8 cellular contexts compared by ENCODE assay signal in genomic region chr9:129176786-129177442, GRCh38. TPM values are rescaled to one million over a fixed set of nuclear protein-coding genes. Genes with fewer than 3 reads are reported as not detected.
DNase-seq lines count a peak whose midpoint lies in the region; ATAC-seq and TF ChIP-seq lines count a peak whose summit lies in the region.

No MANE protein-coding gene starts in this region.

- no peak overlapping the region for H3K27ac Mint-ChIP-seq in activated naive CD8-positive, alpha-beta T cell treated with anti-CD3 and anti-CD28 coated beads for 36 hours

- no peak overlapping the region for H2AFZ ChIP-seq in Karpas-422 (ENCODE audit: low read length)

- H3K9me2 ChIP-seq in Karpas-422 (replicated peaks; ENCODE audit: insufficient read depth, low read length), result no peaks in the 10 kb centered on the region

- TF ChIP-seq POLR2A in sigmoid colon (IDR thresholded peaks at IDR 0.05), result no peak

- peak overlapping the region; percentile 74 for H3K4me3 Mint-ChIP-seq in activated naive CD8-positive, alpha-beta T cell treated with anti-CD3 and anti-CD28 coated beads for 36 hours

- ATAC-seq in HG02938 (IDR thresholded peaks at IDR 0.05; ENCODE audit: unreplicated experiment), result no peak
- ATAC-seq in GM21786 (IDR thresholded peaks at IDR 0.05; ENCODE audit: unreplicated experiment), result no peak

- 0% methylated on average over 70 of the region's 70 CpGs for WGBS in sigmoid colon, 2 donors

- H3K9me3 ChIP-seq in Karpas-422 (ENCODE audit: low read length), result no peaks in the 10 kb centered on the region
- H3K9me3 ChIP-seq in right atrium auricular region, result no peaks in the 10 kb centered on the region
- H3K9me3 ChIP-seq in sigmoid colon, result no peaks in the 10 kb centered on the region

- TF ChIP-seq EP300 in sigmoid colon (IDR thresholded peaks at IDR 0.05), result no peak

- H3K9ac ChIP-seq in Karpas-422 (ENCODE audit: low read length), result no peak overlapping the region

- no peak overlapping the region for H3K27ac ChIP-seq in Karpas-422 (ENCODE audit: low read length)
- peak overlapping the region; percentile 94 to 96 for H3K27ac ChIP-seq in right atrium auricular region
- H3K27ac ChIP-seq in sigmoid colon, result peak overlapping the region; percentile 97 to 99 (median 98)

- H3K4me1 ChIP-seq in Karpas-422 (ENCODE audit: low read length) (peaks cover 46% of the 10 kb centered on the region), right atrium auricular region (peaks cover 0 to 46% of the 10 kb centered on the region in 2 donors), sigmoid colon (peaks cover 0 to 39% (median 25%) of the 10 kb centered on the region in 4 donors)

- peaks cover 6% of the 10 kb centered on the region for H3K4me1 Mint-ChIP-seq in activated naive CD8-positive, alpha-beta T cell treated with anti-CD3 and anti-CD28 coated beads for 36 hours

- TF ChIP-seq CTCF in right atrium auricular region (IDR thresholded peaks at IDR 0.05) (no peak), sigmoid colon (IDR thresholded peaks at IDR 0.05) (no peak)

- H3K4me2 ChIP-seq in Karpas-422 (ENCODE audit: low read depth, low read length, poor library complexity, severe bottlenecking), result peak overlapping the region; percentile 97

- H3K27me3 ChIP-seq in Karpas-422 (ENCODE audit: low read length) (no peaks in the 10 kb centered on the region; the same call in 1 of the 2 replicates), right atrium auricular region (no peaks in the 10 kb centered on the region), sigmoid colon (no peaks in the 10 kb centered on the region)

- no peaks in the 10 kb centered on the region for H3K36me3 ChIP-seq in Karpas-422 (ENCODE audit: insufficient read depth, low read length)
- no peaks in the 10 kb centered on the region for H3K36me3 ChIP-seq in right atrium auricular region
- H3K36me3 ChIP-seq in sigmoid colon, result no peaks in the 10 kb centered on the region

- DNase-seq in EH (ENCODE audit: low read depth), result peak; percentile 46
- DNase-seq in Karpas-422, result no peak
- DNase-seq in activated naive CD8-positive, alpha-beta T cell treated with anti-CD3 and anti-CD28 coated beads for 36 hours, result peak; percentile 23
- DNase-seq in right atrium auricular region (ENCODE audit: low spot score), result no peak
- peak; percentile 77 for DNase-seq in sigmoid colon
- DNase-seq in effector CD8-positive, alpha-beta T cell (lab: John Stamatoyannopoulos, UW), result no peak

- intact Hi-C loops in sigmoid colon (cut with DNase I), result loop anchor here (1.0 to 5.0 kb wide), 4 partner anchors 37 to 308 kb away; no protein-coding TSS in a partner anchor

- H3K27me3 Mint-ChIP-seq in activated naive CD8-positive, alpha-beta T cell treated with anti-CD3 and anti-CD28 coated beads for 36 hours, result no peaks in the 10 kb centered on the region

- no peaks in the 10 kb centered on the region for H3K9me3 Mint-ChIP-seq in activated naive CD8-positive, alpha-beta T cell treated with anti-CD3 and anti-CD28 coated beads for 36 hours

- no peaks in the 10 kb centered on the region for H3K79me2 ChIP-seq in Karpas-422 (ENCODE audit: low read length)

- H3K4me3 ChIP-seq in Karpas-422 (ENCODE audit: low read length), result peak overlapping the region; percentile 74; the same call in 1 of the 2 replicates
- H3K4me3 ChIP-seq in right atrium auricular region, result peak overlapping the region; percentile 63 to 77
- H3K4me3 ChIP-seq in sigmoid colon, result peak overlapping the region; percentile 80 to 96 (median 93)

- H4K20me1 ChIP-seq in Karpas-422 (ENCODE audit: insufficient read depth, low read depth, low read length), result peaks cover 6% of the 10 kb centered on the region; the same call in 1 of the 2 replicates

- H3K36me3 Mint-ChIP-seq in activated naive CD8-positive, alpha-beta T cell treated with anti-CD3 and anti-CD28 coated beads for 36 hours, result no peaks in the 10 kb centered on the region

RNA-seq across cellular contexts. Expression of gene IER5L, which starts 1.1 kb away (rescaled TPM):
- 0.48 and 2.3 TPM in 2 replicates for total RNA-seq in Karpas-422 (2014; rRNA removed; shearing (Covaris generic); ENCODE audit: low replicate concordance)
- 1 to 10 TPM; 1.1 to 1.2 TPM for total RNA-seq in activated naive CD8-positive, alpha-beta T cell treated with anti-CD3 and anti-CD28 coated beads for 36 hours
- 10 to 100 TPM in 1 of 2 donors, 1 to 10 TPM in 1; 5.5 to 11.6 TPM for total RNA-seq in right atrium auricular region
- 10 to 100 TPM in 2 of 4 donors, 1 to 10 TPM in 2; 4.4 to 17.4 (median 10.2) TPM for total RNA-seq in sigmoid colon
- 1 to 10 TPM; 2.3 to 6.7 (median 6.0) TPM for polyA plus RNA-seq in sigmoid colon

Comparison
In these comparisons a context has a peak if more than half of its experiments do, and no peak if none do; other contexts are left out.
1. DNase-seq: peak in EH (single experiment), activated naive CD8-positive, alpha-beta T cell treated with anti-CD3 and anti-CD28 coated beads for 36 hours (single experiment) and sigmoid colon (single experiment); none in Karpas-422 (single experiment), right atrium auricular region (single experiment) and effector CD8-positive, alpha-beta T cell (single experiment).
2. Peak in every context shown above with its lines, with median percentiles within 50 percentile points of each other: H3K4me3 ChIP-seq.